19 cellular contexts compared by ENCODE assay signal in genomic region chr15:66735909-66736305, GRCh38. TPM values are rescaled to one million over a fixed set of nuclear protein-coding genes. Genes with fewer than 3 reads are reported as not detected.
DNase-seq lines count a peak whose midpoint lies in the region; TF ChIP-seq lines count a peak whose summit lies in the region.
"Had no signal": no experiment of that assay in that cellular context is flagged by ENCODE, and none has a peak within 500 bp of the region (broad histone marks: within the 10 kb centered on the region; RNA-seq: fewer than 3 reads in every experiment).

No MANE protein-coding gene starts in this region.

- H3K27ac Mint-ChIP-seq in HFFc6: 0 out of 2 replicates have a peak overlapping the region, but pooled peaks have one; percentile 0
- H3K27ac Mint-ChIP-seq: activated naive CD4-positive, alpha-beta T cell treated with anti-CD3 and anti-CD28 coated beads, Interleukin-2, amount 50 U/mL, for 72 hours; activated T-cell treated with anti-CD3 and anti-CD28 coated beads, Interleukin-2, amount 50 U/mL, for 72 hours; B cell had no signal

- H3K9me3 Mint-ChIP-seq in HFFc6: no peaks in the 10 kb centered on the region
- H3K9me3 Mint-ChIP-seq: activated naive CD4-positive, alpha-beta T cell treated with anti-CD3 and anti-CD28 coated beads, Interleukin-2, amount 50 U/mL, for 72 hours; activated T-cell treated with anti-CD3 and anti-CD28 coated beads, Interleukin-2, amount 50 U/mL, for 72 hours; brain; neural crest cell had no signal

- H3K4me3 Mint-ChIP-seq in HFFc6: no peak overlapping the region
- H3K4me3 Mint-ChIP-seq: activated T-cell treated with anti-CD3 and anti-CD28 coated beads, Interleukin-2, amount 50 U/mL, for 72 hours; B cell; brain; neural crest cell had no signal

- no peak overlapping the region for H3K27ac ChIP-seq in testis
- no peak overlapping the region for H3K27ac ChIP-seq in effector memory CD4-positive, alpha-beta T cell (ENCODE audit: insufficient read depth, low read length, poor library complexity, severe bottlenecking)
- H3K27ac ChIP-seq: gastroesophageal sphincter, PC-9 had no signal

- H3K9me3 ChIP-seq in adipocyte (ENCODE audit: control insufficient read depth, low read length) (no peaks in the 10 kb centered on the region), testis (no peaks in the 10 kb centered on the region)
- no peaks in the 10 kb centered on the region for H3K9me3 ChIP-seq in effector memory CD4-positive, alpha-beta T cell (ENCODE audit: control insufficient read depth, low read length)
- H3K9me3 ChIP-seq: Caco-2, gastroesophageal sphincter had no signal

- TF ChIP-seq POLR2A in testis (IDR thresholded peaks at IDR 0.05): no peak

- H3K4me1 ChIP-seq in adipocyte (ENCODE audit: control insufficient read depth, insufficient read depth, low read length) (peaks cover 64% of the 10 kb centered on the region), testis (peaks cover 19% of the 10 kb centered on the region)
- no peaks in the 10 kb centered on the region for H3K4me1 ChIP-seq in effector memory CD4-positive, alpha-beta T cell (ENCODE audit: control insufficient read depth, insufficient read depth, low read length, poor library complexity, severe bottlenecking)
- H3K4me1 ChIP-seq: Caco-2 had no signal

- WGBS in testis, 2 donors: 47 to 59% methylated on average over 9 of the region's 9 CpGs

- H3K36me3 ChIP-seq in adipocyte (ENCODE audit: control insufficient read depth, insufficient read depth, low read length, severe bottlenecking): peaks cover 25% of the 10 kb centered on the region
- H3K36me3 ChIP-seq in testis (ENCODE audit: low read depth, missing control alignments): no peaks in the 10 kb centered on the region
- no peaks in the 10 kb centered on the region for H3K36me3 ChIP-seq in effector memory CD4-positive, alpha-beta T cell (ENCODE audit: control insufficient read depth, insufficient read depth, low read length)
- H3K36me3 ChIP-seq: gastroesophageal sphincter had no signal

- no peak for TF ChIP-seq CTCF in HFFc6 (IDR thresholded peaks at IDR 0.05)
- no peak for TF ChIP-seq CTCF in testis (IDR thresholded peaks at IDR 0.05)

- H3K4me3 ChIP-seq in adipocyte (ENCODE audit: low read length): no peak overlapping the region
- H3K4me3 ChIP-seq in testis: no peak overlapping the region
- H3K4me3 ChIP-seq in effector memory CD4-positive, alpha-beta T cell (ENCODE audit: insufficient read depth, low read depth, low read length, poor library complexity, severe bottlenecking): no peak overlapping the region
- H3K4me3 ChIP-seq: gastroesophageal sphincter, PC-9 had no signal

- H3K9ac ChIP-seq in adipocyte (ENCODE audit: low read length): peak overlapping the region; percentile 56

- DNase-seq in HFFc6 (no peak), adipocyte (ENCODE audit: low read depth) (no peak), head of caudate nucleus (peak in 40 of 42 donors; percentile 19 to 79 (median 58)), testis (peak; percentile 57), putamen (ENCODE audit: low spot score) (no peak), NK-92 (lab: John Stamatoyannopoulos, UW; ENCODE audit: unreplicated experiment) (no peak)
- DNase-seq in effector memory CD4-positive, alpha-beta T cell: no peak
- DNase-seq: activated CD4-positive, CD25-positive, alpha-beta regulatory T cell treated with anti-CD3 and anti-CD28 coated beads, Interleukin-2, amount 50 U/mL, for 72 hours; activated T-cell treated with anti-CD3 and anti-CD28 coated beads, Interleukin-2, amount 50 U/mL, for 72 hours; Caco-2; left colon; NCI-H1105 treated with DMSO at 0.1 percent for 48 hours; NCI-H748 treated with DMSO at 0.1 percent for 48 hours; PC-9 had no signal

- peaks cover 3% of the 10 kb centered on the region; the same call in 1 of the 2 replicates for H3K27me3 Mint-ChIP-seq in HFFc6 (ENCODE audit: insufficient read depth)
- H3K27me3 Mint-ChIP-seq: brain had no signal

- intact Hi-C loops in head of caudate nucleus (cut with DNase I) (no loop called here), testis (cut with DNase I; ENCODE audit: low total_unique reads) (no loop called here)

- H3K27me3 ChIP-seq in adipocyte (replicated peaks; ENCODE audit: control insufficient read depth, insufficient read depth, low read length): no peaks in the 10 kb centered on the region
- H3K27me3 ChIP-seq in testis: no peaks in the 10 kb centered on the region
- no peaks in the 10 kb centered on the region for H3K27me3 ChIP-seq in effector memory CD4-positive, alpha-beta T cell (replicated peaks; ENCODE audit: control insufficient read depth, insufficient read depth, low read length, poor library complexity, severe bottlenecking)
- H3K27me3 ChIP-seq: gastroesophageal sphincter had no signal

- peaks cover 50% of the 10 kb centered on the region for H3K4me1 Mint-ChIP-seq in HFFc6 (ENCODE audit: low read depth)
- H3K4me1 Mint-ChIP-seq: B cell had no signal

- 0 out of 2 replicates have a peak, but pooled peaks cover 5% of the 10 kb centered on the region for H3K36me3 Mint-ChIP-seq in HFFc6 (ENCODE audit: low read depth)
- H3K36me3 Mint-ChIP-seq: activated naive CD4-positive, alpha-beta T cell treated with anti-CD3 and anti-CD28 coated beads, Interleukin-2, amount 50 U/mL, for 72 hours; brain had no signal

RNA-seq across cellular contexts. Expression of gene SMAD6, which starts 33.9 kb away (rescaled TPM):
- total RNA-seq in HFFc6 (2021; fragmentation: NEBNext Ultra II Directional; extraction: Animal tissue kit (Norgen Biotek cat#: 25700)): 10 to 100 TPM; 10.2 to 18.1 (median 16.4) TPM
- total RNA-seq in testis: 10 to 100 TPM; 17.5 to 19.4 TPM
- polyA plus RNA-seq in testis (ENCODE audit: insufficient read depth, low read depth, low replicate concordance): 3.2 TPM

Comparison
In these comparisons a context has a peak if more than half of its experiments do, and no peak if none do; other contexts are left out.
1. DNase-seq: peak in head of caudate nucleus (40 of 42) and testis (single experiment); none in HFFc6 (single experiment), adipocyte (single experiment), putamen (single experiment), effector memory CD4-positive, alpha-beta T cell (0 of 3) and NK-92 (single experiment).